In genomic region chr10:102641880-102642552, GRCh38 we compare ENCODE assay signal across 8 cellular contexts. TPM values are rescaled to one million over a fixed set of nuclear protein-coding genes. Genes with fewer than 3 reads are reported as not detected.
DNase-seq lines count a peak whose midpoint lies in the region; ATAC-seq, FAIRE-seq and TF ChIP-seq lines count a peak whose summit lies in the region.

No MANE protein-coding gene starts in this region.

- H3K27me3 ChIP-seq in ACC112 (ENCODE audit: insufficient read depth, low read length), result no peaks in the 10 kb centered on the region
- H3K27me3 ChIP-seq in bronchial epithelial cell (ENCODE audit: control insufficient read depth, insufficient read depth, low read length), result no peaks in the 10 kb centered on the region

- H3K27ac ChIP-seq in ACC112 (ENCODE audit: low read depth, low read length) (peak overlapping the region; percentile 93), skin epidermis (peak overlapping the region; percentile 81 to 100 (median 97))

- TF ChIP-seq CTCF in WI38 (IDR thresholded peaks at IDR 0.05; ENCODE audit: low read depth, low read length), result no peak
- TF ChIP-seq CTCF in bronchial epithelial cell (IDR thresholded peaks at IDR 0.05; ENCODE audit: insufficient read depth, low read length, severe bottlenecking), result no peak

- H3K4me3 ChIP-seq in ACC112 (ENCODE audit: low read depth, low read length) (peak overlapping the region; percentile 88), WI38 (ENCODE audit: low read depth, low read length) (peak overlapping the region; percentile 93), bronchial epithelial cell (ENCODE audit: low read depth, low read length) (peak overlapping the region; percentile 91), skin epidermis (peak overlapping the region; percentile 51 to 95 (median 61))

- ATAC-seq in GM18870 (IDR thresholded peaks at IDR 0.05; ENCODE audit: unreplicated experiment) (peak; percentile 46), HG03108 (IDR thresholded peaks at IDR 0.05; ENCODE audit: unreplicated experiment) (peak; percentile 50)

- H2AFZ ChIP-seq in ACC112 (ENCODE audit: low read length, unreplicated experiment), result peak overlapping the region; percentile 99

- peaks cover 29% of the 10 kb centered on the region for H3K79me2 ChIP-seq in ACC112 (ENCODE audit: control insufficient read depth, insufficient read depth, low read length, unreplicated experiment)

- FAIRE-seq in bronchial epithelial cell (lab: Jason Lieb, UNC), result no peak

- DNase-seq in NCI-H2227 (lab: John Stamatoyannopoulos, UW; ENCODE audit: unreplicated experiment) (peak; percentile 96), bronchial epithelial cell (ENCODE audit: low read depth) (peak; percentile 90), iPS-NIHi11 (ENCODE audit: low spot score) (peak; percentile 95)

- H3K36me3 ChIP-seq in ACC112 (ENCODE audit: insufficient read depth, low read length), result no peaks in the 10 kb centered on the region
- no peaks in the 10 kb centered on the region for H3K36me3 ChIP-seq in bronchial epithelial cell (ENCODE audit: control insufficient read depth, insufficient read depth, low read length)

- peaks cover 3% of the 10 kb centered on the region for H3K4me1 ChIP-seq in ACC112 (ENCODE audit: control insufficient read depth, insufficient read depth, low read length, unreplicated experiment)

RNA-seq across cellular contexts. Expression of gene TRIM8, which starts 2.3 kb away (rescaled TPM):
- total RNA-seq in bronchial epithelial cell, result 31.1 and 41.2 TPM in 2 replicates

Comparison
In these comparisons a context has a peak if more than half of its experiments do, and no peak if none do; other contexts are left out.
1. Peak in every context shown above with its lines: DNase-seq, ATAC-seq, H3K4me3 ChIP-seq and H3K27ac ChIP-seq.